In the genomic region with DNA sequence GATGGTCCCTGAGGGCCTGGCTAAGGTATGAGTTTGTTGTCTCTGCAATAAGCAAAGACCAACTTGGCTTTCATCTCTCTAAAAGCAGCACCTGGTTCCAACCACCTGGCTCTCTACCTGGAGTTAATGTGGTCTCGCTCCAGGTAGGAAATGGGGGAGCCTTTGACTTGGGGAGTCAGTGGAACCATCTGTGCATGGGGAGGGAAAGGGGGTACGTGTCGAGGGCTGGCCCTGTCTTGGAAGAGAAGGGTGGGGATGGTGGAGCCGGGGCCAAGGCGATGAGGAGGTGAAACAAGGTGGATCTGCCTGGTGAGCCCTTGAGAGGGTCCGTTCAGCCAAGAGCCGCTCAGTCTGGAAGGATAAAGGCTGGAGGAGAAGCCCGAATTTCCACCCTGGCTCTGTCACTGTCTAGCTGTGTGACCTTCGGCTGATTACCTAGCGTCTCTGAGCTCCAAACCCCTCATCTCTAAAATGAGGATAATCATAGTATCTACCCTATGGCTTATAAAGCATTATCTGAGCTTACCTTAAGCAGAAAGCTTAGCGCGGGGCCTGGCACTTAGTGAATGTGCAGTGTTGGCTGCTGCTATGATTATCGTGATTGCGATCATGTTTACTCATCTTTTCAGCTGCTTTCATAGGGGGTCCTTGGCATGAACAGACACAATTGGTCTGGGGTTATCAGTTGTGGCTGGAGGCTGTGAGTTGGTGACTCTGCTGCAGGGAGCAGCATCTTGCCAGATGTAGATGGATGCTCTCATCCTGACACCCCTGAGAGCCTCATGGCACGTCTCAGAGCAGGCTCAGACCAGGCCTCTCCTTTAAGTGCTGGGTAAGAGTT, we compare ENCODE assay signal across 18 cellular contexts.
"Had no signal": no experiment of that assay in that cellular context is flagged by ENCODE, and none has a peak within 500 bp of the region (broad histone marks: within the 10 kb centered on the region; RNA-seq: fewer than 3 reads in every experiment).

No MANE protein-coding gene starts in this region.

- H3K27ac ChIP-seq: body of pancreas, dorsolateral prefrontal cortex, foreskin keratinocyte, tibial nerve had no signal

- ATAC-seq: activated CD8-positive, alpha-beta T cell treated with anti-CD3 and anti-CD28 coated beads for 36 hours; body of pancreas; foreskin keratinocyte; left lobe of liver had no signal

- H3K36me3 ChIP-seq: tibial nerve had no signal

- H3K4me1 ChIP-seq: body of pancreas, foreskin keratinocyte, tibial nerve had no signal

- DNase-seq: activated CD4-positive, alpha-beta T cell treated with anti-CD3 and anti-CD28 coated beads, Interleukin-2, amount 10 ng/mL, durations not matched to agents 24 days and 14 days; activated CD8-positive, alpha-beta T cell treated with anti-CD3 and anti-CD28 coated beads for 36 hours; activated naive CD4-positive, alpha-beta T cell treated with Interleukin-2 at 50 U/mL for 16 hours; activated T-cell treated with anti-CD3 and anti-CD28 coated beads, Interleukin-2, amount 50 U/mL, for 24 hours; body of pancreas; caudate nucleus; foreskin keratinocyte; glutamatergic neuron; hippocampal formation; midbrain; nucleus accumbens; retina; T1000 had no signal

- H3K27me3 ChIP-seq: body of pancreas, foreskin keratinocyte had no signal

- H3K9me3 ChIP-seq: body of pancreas, tibial nerve had no signal

- H3K4me3 ChIP-seq: body of pancreas, dorsolateral prefrontal cortex, lung, tibial nerve had no signal

- FAIRE-seq: keratinocyte had no signal
